ENCODE assay signal across 8 cellular contexts in the genomic region with DNA sequence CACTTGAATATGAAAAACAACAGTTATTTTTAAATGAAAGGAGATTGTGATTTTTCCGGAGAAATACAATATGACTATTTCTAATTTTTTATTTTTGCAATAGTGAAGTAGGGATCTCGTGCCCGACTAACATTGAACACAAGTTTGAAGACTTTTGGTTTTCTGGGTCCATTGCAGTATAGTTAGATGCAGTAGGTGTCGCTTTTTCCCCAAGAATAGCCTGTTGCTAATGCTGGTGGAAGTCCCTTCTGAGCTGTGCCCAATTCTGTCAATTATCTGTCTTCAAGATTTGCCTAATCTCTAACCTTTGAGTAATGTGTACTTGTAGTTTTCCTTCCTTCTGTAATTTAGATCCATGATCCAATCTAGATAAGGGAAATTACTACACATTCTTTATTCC. TPM values are rescaled to one million over a fixed set of nuclear protein-coding genes. Genes with fewer than 3 reads are reported as not detected.
DNase-seq lines count a peak whose midpoint lies in the region; ATAC-seq, FAIRE-seq and TF ChIP-seq lines count a peak whose summit lies in the region.

No MANE protein-coding gene starts in this region.

- POLR2A ChIA-PET in GM12878 (lab: Charles Lee) = no interaction called here

- TF ChIP-seq RAD21 in GM12878 (IDR thresholded peaks at IDR 0.05; ENCODE audit: insufficient read depth, low read depth, low read length) = peak; percentile 94

- CTCF ChIA-PET in GM12878 (lab: Yijun Ruan, JAX) = interaction anchor here (0.7 to 3.0 kb wide), 21 partner anchors 9 to 938 kb away, joined by 3 to 29 read pairs (median 4); no protein-coding TSS in a partner anchor

- RAD21 ChIA-PET in GM12878 (lab: Charles Lee; ENCODE audit: unreplicated experiment) = interaction anchor here (1.1 to 2.0 kb wide), 5 partner anchors 24 to 937 kb away, joined by 3 to 12 read pairs (median 5); no protein-coding TSS in a partner anchor

- H3K4me1 ChIP-seq in GM12878 (ENCODE audit: control insufficient read depth, insufficient read depth, low read length) (no peaks in the 10 kb centered on the region), spleen (peaks cover 0 to 25% (median 0%) of the 10 kb centered on the region in 6 donors)

- TF ChIP-seq POLR2A in GM12878 (IDR thresholded peaks at IDR 0.05; ENCODE audit: low read depth, low read length) = no peak
- no peak for TF ChIP-seq POLR2A in spleen (IDR thresholded peaks at IDR 0.05)

- H2AFZ ChIP-seq in GM12878 (ENCODE audit: control insufficient read depth, low read depth, low read length) = no peak overlapping the region

- H3K27me3 ChIP-seq in GM12878 (replicated peaks in 1 of 2; ENCODE audit: control insufficient read depth in 2 of 2, insufficient read depth in 2 of 2, low read length in 1 of 2) = peaks cover 0 to 2% of the 10 kb centered on the region in 2 experiments; a peak in 1 of 4 replicates
- H3K27me3 ChIP-seq in spleen (replicated peaks in 1 of 7) = no peaks in the 10 kb centered on the region

- H3K4me3 ChIP-seq in GM12878 (no peak overlapping the region), spleen (no peak overlapping the region)

- no TSS peak for BruUV-seq in GM12878 (replicated peaks; lab: Mats Ljungman, UMichigan)

- H4K20me1 ChIP-seq in GM12878 (ENCODE audit: control insufficient read depth, insufficient read depth) = no peaks in the 10 kb centered on the region

- TF ChIP-seq EP300 in GM12878 (IDR thresholded peaks at IDR 0.05; ENCODE audit: borderline replicate concordance in 1 of 2, control insufficient read depth in 1 of 2, low read depth in 2 of 2, low read length in 2 of 2) = no peak

- H3K4me2 ChIP-seq in GM12878 (ENCODE audit: control insufficient read depth, insufficient read depth) = no peak overlapping the region

- intact Hi-C loops in GM12878 (cut with micrococcal nuclease; ENCODE audit: unreplicated experiment) = loop anchor here (1.0 to 10.0 kb wide), 2 partner anchors 186 to 934 kb away; no protein-coding TSS in a partner anchor
- intact Hi-C loops in spleen (cut with DNase I; ENCODE audit: low total_unique reads) = no loop called here

- H3K27ac ChIP-seq in GM12878 (ENCODE audit: control insufficient read depth, insufficient read depth) = no peak overlapping the region
- H3K27ac ChIP-seq in spleen = no peak overlapping the region

- ATAC-seq in GM18517 (IDR thresholded peaks at IDR 0.05; ENCODE audit: unreplicated experiment) = peak; percentile 85
- peak; percentile 76 for ATAC-seq in HG03175 (IDR thresholded peaks at IDR 0.05; ENCODE audit: unreplicated experiment)
- peak; percentile 95 for ATAC-seq in GM12878

- SMC1A ChIA-PET in GM12878 (lab: Charles Lee; ENCODE audit: uncharacterized antibody, unreplicated experiment) = interaction anchor here (0.6 to 2.2 kb wide), 13 partner anchors 12 to 923 kb away, joined by 3 to 7 read pairs (median 3); partner anchors contain the start of gene SEMA4F

- H3K9ac ChIP-seq in GM12878 (ENCODE audit: control insufficient read depth, insufficient read depth, low read length) = no peak overlapping the region

- H3K9me3 ChIP-seq in GM12878 (replicated peaks; ENCODE audit: control insufficient read depth, insufficient read depth, low read length) = no peaks in the 10 kb centered on the region
- no peaks in the 10 kb centered on the region for H3K9me3 ChIP-seq in spleen

- 0% methylated on average over 4 of the region's 4 CpGs for WGBS in GM12878 (ENCODE audit: insufficient coverage, insufficient replicate concordance, low lambda C conversion rate, missing lambda C conversion rate)
- 7 to 10% (median 10%) methylated on average over 4 of the region's 4 CpGs for WGBS in spleen, 5 donors

- H3K79me2 ChIP-seq in GM12878 (ENCODE audit: control insufficient read depth, insufficient read depth, low read length) = no peaks in the 10 kb centered on the region

- peak; percentile 71 to 92 (median 72) for TF ChIP-seq CTCF in GM12878 (IDR thresholded peaks at IDR 0.05 in 2 of 3, conservative IDR thresholded peaks at IDR 0.05 in 1 of 3; ENCODE audit: control insufficient read depth in 2 of 3, extremely low read depth in 1 of 3, insufficient read depth in 1 of 3, low read depth in 3 of 3, low read length in 3 of 3)
- peak in 10 of 11 experiments; percentile 14 to 69 (median 52) for TF ChIP-seq CTCF in spleen (IDR thresholded peaks at IDR 0.05 in 8 of 11, conservative IDR thresholded peaks at IDR 0.05 in 3 of 11)

- in situ Hi-C loops in GM12878 (cut with MboI) = loop anchor here (10.0 kb wide), 1 partner anchor 914 kb away; no protein-coding TSS in a partner anchor

- H3K36me3 ChIP-seq in GM12878 (ENCODE audit: control insufficient read depth in 2 of 2, insufficient read depth in 2 of 2, low read length in 1 of 2) = no peaks in the 10 kb centered on the region
- no peaks in the 10 kb centered on the region for H3K36me3 ChIP-seq in spleen

- peak; percentile 98 for FAIRE-seq in GM12878 (lab: Jason Lieb, UNC)

- DNase-seq in COLO829 (ENCODE audit: low spot score) (peak; percentile 86), NCI-H524 treated with DMSO at 0.1 percent for 48 hours (lab: John Stamatoyannopoulos, UW) (peak; percentile 43), GM12878 (ENCODE audit: low read depth, low spot score) (peak; percentile 28), iPS DF 4.7 (ENCODE audit: extremely low read depth, low spot score) (peak; percentile 41), spleen (no peak), activated T-cell treated with anti-CD3 and anti-CD28 coated beads for 4 hours (no peak)

TF ChIP-seq in GM12878, 131 proteins besides CTCF, POLR2A, EP300 and RAD21:
- TF ChIP-seq SMC3 (IDR thresholded peaks at IDR 0.05; ENCODE audit: borderline replicate concordance, low read length) (peak; percentile 69; the same call in 1 of the 2 replicates), NR2C1 (IDR thresholded peaks at IDR 0.05) (no peak), YY1 (IDR thresholded peaks at IDR 0.05; ENCODE audit: low read depth, low read length) (0 out of 2 replicates have a peak, but pooled peaks have one; percentile 39)
- TF ChIP-seq, protein P1, sequence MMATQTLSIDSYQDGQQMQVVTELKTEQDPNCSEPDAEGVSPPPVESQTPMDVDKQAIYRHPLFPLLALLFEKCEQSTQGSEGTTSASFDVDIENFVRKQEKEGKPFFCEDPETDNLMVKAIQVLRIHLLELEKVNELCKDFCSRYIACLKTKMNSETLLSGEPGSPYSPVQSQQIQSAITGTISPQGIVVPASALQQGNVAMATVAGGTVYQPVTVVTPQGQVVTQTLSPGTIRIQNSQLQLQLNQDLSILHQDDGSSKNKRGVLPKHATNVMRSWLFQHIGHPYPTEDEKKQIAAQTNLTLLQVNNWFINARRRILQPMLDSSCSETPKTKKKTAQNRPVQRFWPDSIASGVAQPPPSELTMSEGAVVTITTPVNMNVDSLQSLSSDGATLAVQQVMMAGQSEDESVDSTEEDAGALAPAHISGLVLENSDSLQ (IDR thresholded peaks at IDR 0.05) = peak; percentile 58; the same call in 1 of the 2 replicates
TF ChIP-seq in GM12878: peak in this region for 3.

RNA-seq across cellular contexts. Expression of gene SEMA4F, which starts 36.5 kb away (rescaled TPM):
- total RNA-seq in GM12878 (2013; cell fraction: nucleolus; rRNA removed) = 5.3 and 5.8 TPM in 2 replicates
- total RNA-seq in GM12878 (2014; rRNA removed) = 2.4 and 2.5 TPM in 2 replicates
- total RNA-seq in GM12878 (2014; rRNA removed; fragmentation: Illumina TruSeq; extraction: Trizol) = 0.85 and 1.2 TPM in 2 replicates
- total RNA-seq in GM12878 (2021) = 3.0 and 3.6 TPM in 2 replicates
- polyA plus RNA-seq in GM12878 (2011; ENCODE audit: low read depth) = 0.71 TPM
- polyA plus RNA-seq in GM12878 (2011; rRNA removed) = 2.3 TPM in 2 replicates
- 2.7 and 3.5 TPM in 2 replicates for polyA plus RNA-seq in GM12878 (2011; cell fraction: cytosol; rRNA removed)
- polyA plus RNA-seq in GM12878 (2011; cell fraction: nucleus; rRNA removed) = 5.3 and 5.4 TPM in 2 replicates
- polyA plus RNA-seq in GM12878 (2012) = 1.5 and 1.7 TPM in 2 replicates
- polyA plus RNA-seq in GM12878 (2014; fragmentation: Illumina TruSeq; extraction: Trizol) = 1.6 and 1.8 TPM in 2 replicates
- polyA plus RNA-seq in GM12878 (2014; fragmentation: Nextera tagmentation; extraction: Ambion mirVana) = under 1 TPM; 0.26 to 0.53 TPM
- 2.7 and 2.9 TPM in 2 replicates for polyA plus RNA-seq in GM12878 (2014; rRNA removed)
- 1 to 10 TPM; 1.6 to 2.3 TPM for polyA plus RNA-seq in GM12878 (2016; fragmentation: Nextera tagmentation; extraction: Ambion mirVana)
- 2.9 and 4.0 TPM in 2 replicates for polyA minus RNA-seq in GM12878 (2011; rRNA and poly(A)+ RNA removed)
- 0.53 and 0.73 TPM in 2 replicates for polyA minus RNA-seq in GM12878 (2011; cell fraction: cytosol; rRNA and poly(A)+ RNA removed)
- polyA minus RNA-seq in GM12878 (2011; cell fraction: nucleus; rRNA and poly(A)+ RNA removed) = 1.6 and 2.0 TPM in 2 replicates
- total RNA-seq in spleen = 10 to 100 TPM in 1 of 7 donors, 1 to 10 TPM in 6; 5.0 to 11.0 (median 8.1) TPM
- 1 to 10 TPM; 1.5 to 2.6 (median 1.5) TPM for polyA plus RNA-seq in spleen

RNA-seq across cellular contexts. Expression of gene M1AP, which starts 42.4 kb away (rescaled TPM):
- not detected in 2 replicates for total RNA-seq in GM12878 (2013; cell fraction: nucleolus; rRNA removed)
- total RNA-seq in GM12878 (2014; rRNA removed) = 0.22 and 0.28 TPM in 2 replicates
- not detected in 2 replicates for total RNA-seq in GM12878 (2014; rRNA removed; fragmentation: Illumina TruSeq; extraction: Trizol)
- total RNA-seq in GM12878 (2021) = not detected in 2 replicates
- not detected for polyA plus RNA-seq in GM12878 (2011; ENCODE audit: low read depth)
- polyA plus RNA-seq in GM12878 (2011; rRNA removed) = 0.04 TPM in 1 of 2 replicates, not detected in the other
- polyA plus RNA-seq in GM12878 (2011; cell fraction: cytosol; rRNA removed) = 0.03 and 0.07 TPM in 2 replicates
- polyA plus RNA-seq in GM12878 (2011; cell fraction: nucleus; rRNA removed) = 0.07 TPM in 1 of 2 replicates, not detected in the other
- 0.18 and 0.22 TPM in 2 replicates for polyA plus RNA-seq in GM12878 (2012)
- 0.15 and 0.17 TPM in 2 replicates for polyA plus RNA-seq in GM12878 (2014; fragmentation: Illumina TruSeq; extraction: Trizol)
- polyA plus RNA-seq in GM12878 (2014; fragmentation: Nextera tagmentation; extraction: Ambion mirVana) = under 1 TPM; 0.16 to 0.32 TPM
- polyA plus RNA-seq in GM12878 (2014; rRNA removed) = 0.22 TPM in 1 of 2 replicates, not detected in the other
- polyA plus RNA-seq in GM12878 (2016; fragmentation: Nextera tagmentation; extraction: Ambion mirVana) = under 1 TPM in 1 of 2 experiments, not detected in 1; 0.08 TPM
- polyA minus RNA-seq in GM12878 (2011; rRNA and poly(A)+ RNA removed) = not detected in 2 replicates
- polyA minus RNA-seq in GM12878 (2011; cell fraction: cytosol; rRNA and poly(A)+ RNA removed) = not detected in 2 replicates
- polyA minus RNA-seq in GM12878 (2011; cell fraction: nucleus; rRNA and poly(A)+ RNA removed) = not detected in 2 replicates
- 1 to 10 TPM in 4 of 7 donors, under 1 TPM in 3; 0.43 to 2.0 (median 1.1) TPM for total RNA-seq in spleen
- under 1 TPM; 0.26 to 0.61 (median 0.47) TPM for polyA plus RNA-seq in spleen

Comparison
In these comparisons a context has a peak if more than half of its experiments do, and no peak if none do; other contexts are left out.
1. DNase-seq: peak in COLO829 (single experiment), NCI-H524 treated with DMSO at 0.1 percent for 48 hours (single experiment), GM12878 (single experiment) and iPS DF 4.7 (single experiment); none in spleen (single experiment) and activated T-cell treated with anti-CD3 and anti-CD28 coated beads for 4 hours (single experiment).
2. Peak in every context shown above with its lines, with median percentiles within 50 percentile points of each other: ATAC-seq.